ENCODE assay signal across 8 cellular contexts in genomic region chr3:38117748-38118420, GRCh38. TPM values are rescaled to one million over a fixed set of nuclear protein-coding genes. Genes with fewer than 3 reads are reported as not detected.
DNase-seq lines count a peak whose midpoint lies in the region; ATAC-seq and TF ChIP-seq lines count a peak whose summit lies in the region.

No MANE protein-coding gene starts in this region.

- H3K36me3 ChIP-seq in PC-3 (ENCODE audit: low read depth, low read length), result peaks cover 26% of the 10 kb centered on the region
- peaks cover 25 to 29% of the 10 kb centered on the region in 2 experiments for H3K36me3 ChIP-seq in trophoblast cell (ENCODE audit: control insufficient read depth in 1 of 2, insufficient read depth in 2 of 2, low read length in 2 of 2)
- H3K36me3 ChIP-seq in uterus, result no peaks in the 10 kb centered on the region

- H4K12ac ChIP-seq in trophoblast cell (ENCODE audit: low read depth, low read length), result no peak overlapping the region

- intact Hi-C loops in PC-3 (cut with micrococcal nuclease), result loop anchor here (1.0 to 5.0 kb wide), 4 partner anchors 114 to 229 kb away; partner anchors contain the start of gene XYLB
- intact Hi-C loops in uterus (cut with DNase I; ENCODE audit: low total_unique reads), result no loop called here

- H3K9me3 ChIP-seq in PC-3 (ENCODE audit: low read length), result no peaks in the 10 kb centered on the region
- H3K9me3 ChIP-seq in trophoblast cell (ENCODE audit: insufficient read depth, low read depth, low read length), result peaks cover 3% of the 10 kb centered on the region
- H3K9me3 ChIP-seq in uterus, result no peaks in the 10 kb centered on the region

- no peak overlapping the region for H3K4me2 ChIP-seq in PC-3 (ENCODE audit: low read length)
- H3K4me2 ChIP-seq in trophoblast cell (ENCODE audit: low read length), result no peak overlapping the region

- H2BK120ac ChIP-seq in trophoblast cell (ENCODE audit: insufficient read depth, low read length, poor library complexity), result no peak overlapping the region

- no peaks in the 10 kb centered on the region for H3K9me2 ChIP-seq in PC-3 (replicated peaks; ENCODE audit: low read length)

- POLR2A ChIA-PET in PC-3 (lab: Charles Lee; ENCODE audit: unreplicated experiment), result interaction anchor here (0.6 kb wide), 1 partner anchor 362 kb away, joined by 4 read pairs; no protein-coding TSS in a partner anchor

- H3K79me1 ChIP-seq in trophoblast cell (ENCODE audit: low read length), result no peaks in the 10 kb centered on the region

- TF ChIP-seq CTCF in PC-3 (conservative IDR thresholded peaks at IDR 0.05; ENCODE audit: low read depth, low read length) (peak; percentile 87), foreskin fibroblast (IDR thresholded peaks at IDR 0.05; ENCODE audit: low read depth, low read length) (peak; percentile 72), uterus (IDR thresholded peaks at IDR 0.05) (peak; percentile 26 to 71 (median 49))

- ATAC-seq in GM18511 (IDR thresholded peaks at IDR 0.05; ENCODE audit: unreplicated experiment), result peak; percentile 79
- peak; percentile 65 for ATAC-seq in HG03039 (IDR thresholded peaks at IDR 0.05; ENCODE audit: unreplicated experiment)
- peak; percentile 64 for ATAC-seq in PC-3
- ATAC-seq in activated T-cell treated with anti-CD3 and anti-CD28 coated beads, Interleukin-2, amount 50 U/mL, for 72 hours (replicated peaks in 1 of 2), result peak; percentile 79 to 83

- no peaks in the 10 kb centered on the region for H3K79me2 ChIP-seq in PC-3 (ENCODE audit: low read length)
- H3K79me2 ChIP-seq in trophoblast cell (ENCODE audit: control insufficient read depth, insufficient read depth, low read length, poor library complexity), result no peaks in the 10 kb centered on the region

- no peak overlapping the region for H2BK5ac ChIP-seq in trophoblast cell (ENCODE audit: low read depth, low read length, poor library complexity)

- H4K20me1 ChIP-seq in PC-3 (ENCODE audit: low read length), result no peaks in the 10 kb centered on the region

- no peak overlapping the region for H2BK12ac ChIP-seq in trophoblast cell (ENCODE audit: low read length)

- H3K27ac Mint-ChIP-seq in activated T-cell treated with anti-CD3 and anti-CD28 coated beads, Interleukin-2, amount 50 U/mL, for 72 hours, result no peak overlapping the region

- no peak overlapping the region for H2AFZ ChIP-seq in PC-3 (ENCODE audit: low read length)
- H2AFZ ChIP-seq in trophoblast cell (ENCODE audit: insufficient read depth, low read length, poor library complexity), result no peak overlapping the region

- no peak overlapping the region for H3K18ac ChIP-seq in trophoblast cell (ENCODE audit: low read length)

- H3K4me3 ChIP-seq in PC-3 (ENCODE audit: low read length) (no peak overlapping the region), foreskin fibroblast (ENCODE audit: low read depth in 1 of 2, low read length in 2 of 2) (no peak overlapping the region), trophoblast cell (ENCODE audit: low read depth, low read length) (peak overlapping the region; percentile 13), uterus (no peak overlapping the region)

- H4K91ac ChIP-seq in trophoblast cell (ENCODE audit: low read depth, low read length), result no peak overlapping the region

- TF ChIP-seq POLR2A in uterus (IDR thresholded peaks at IDR 0.05), result no peak

- H3F3A ChIP-seq in PC-3 (ENCODE audit: low read length, unreplicated experiment), result no peaks in the 10 kb centered on the region

- no peak overlapping the region for H3K27ac ChIP-seq in PC-3 (ENCODE audit: low read length)
- no peak overlapping the region for H3K27ac ChIP-seq in trophoblast cell (ENCODE audit: low read depth, low read length)
- no peak overlapping the region for H3K27ac ChIP-seq in uterus

- no peak overlapping the region for H3K14ac ChIP-seq in trophoblast cell (ENCODE audit: low read length)

- H3K4me1 Mint-ChIP-seq in activated T-cell treated with anti-CD3 and anti-CD28 coated beads, Interleukin-2, amount 50 U/mL, for 72 hours (ENCODE audit: low read depth), result peaks cover 6% of the 10 kb centered on the region

- no peaks in the 10 kb centered on the region for H3K9me3 Mint-ChIP-seq in activated T-cell treated with anti-CD3 and anti-CD28 coated beads, Interleukin-2, amount 50 U/mL, for 72 hours

- DNase-seq in AG08396 (ENCODE audit: low spot score), result peak; percentile 75
- DNase-seq in PC-3, result peak; percentile 74
- peak; percentile 72 to 77 for DNase-seq in activated T-cell treated with anti-CD3 and anti-CD28 coated beads, Interleukin-2, amount 50 U/mL, for 72 hours
- peak; percentile 48 to 79 for DNase-seq in foreskin fibroblast
- peak; percentile 61 to 64 for DNase-seq in trophoblast cell
- peak; percentile 34 to 45 for DNase-seq in uterus

- WGBS in trophoblast cell (ENCODE audit: extremely low coverage, insufficient coverage, insufficient read length), result no CpG with 5 or more reads among the region's 11 CpGs

- H3K27me3 Mint-ChIP-seq in activated T-cell treated with anti-CD3 and anti-CD28 coated beads, Interleukin-2, amount 50 U/mL, for 72 hours (ENCODE audit: low read depth), result no peaks in the 10 kb centered on the region

- no peak overlapping the region for H3K23ac ChIP-seq in trophoblast cell (ENCODE audit: low read length)

- H3K4me3 Mint-ChIP-seq in activated T-cell treated with anti-CD3 and anti-CD28 coated beads, Interleukin-2, amount 50 U/mL, for 72 hours, result no peak overlapping the region

- BruUV-seq in PC-3 (replicated peaks; lab: Mats Ljungman, UMichigan), result no TSS peak

- H3K27me3 ChIP-seq in PC-3 (ENCODE audit: low read length) (no peaks in the 10 kb centered on the region), trophoblast cell (ENCODE audit: insufficient read depth, low read length) (no peaks in the 10 kb centered on the region), uterus (no peaks in the 10 kb centered on the region)

- H3K4me1 ChIP-seq in PC-3 (ENCODE audit: insufficient read depth, low read length), result peaks cover 6% of the 10 kb centered on the region; the same call in 1 of the 2 replicates
- H3K4me1 ChIP-seq in trophoblast cell (ENCODE audit: control insufficient read depth in 1 of 2, insufficient read depth in 2 of 2, low read length in 2 of 2), result no peaks in the 10 kb centered on the region
- H3K4me1 ChIP-seq in uterus, result no peaks in the 10 kb centered on the region

- H3K4ac ChIP-seq in trophoblast cell (ENCODE audit: low read depth, low read length), result no peak overlapping the region

- no peak overlapping the region for H3K9ac ChIP-seq in PC-3 (ENCODE audit: low read length)
- H3K9ac ChIP-seq in trophoblast cell (ENCODE audit: low read length), result no peak overlapping the region

- H3K36me3 Mint-ChIP-seq in activated T-cell treated with anti-CD3 and anti-CD28 coated beads, Interleukin-2, amount 50 U/mL, for 72 hours (ENCODE audit: insufficient read depth in 2 of 2), result peaks cover 2 to 3% of the 10 kb centered on the region in 2 donors

- no peak overlapping the region for H4K8ac ChIP-seq in trophoblast cell (ENCODE audit: low read depth, low read length)

- H2AK5ac ChIP-seq in trophoblast cell (ENCODE audit: low read length), result no peak overlapping the region

- CTCF ChIA-PET in PC-3 (lab: Charles Lee), result interaction anchor here (0.8 to 1.3 kb wide), 2 partner anchors 130 to 143 kb away, joined by 3 to 7 read pairs; no protein-coding TSS in a partner anchor

RNA-seq across cellular contexts. Expression of gene ACAA1, which starts 19.0 kb away (rescaled TPM):
- total RNA-seq in PC-3 (2014; rRNA removed) (76.4 and 94.5 TPM in 2 replicates), uterus (10 to 100 TPM; 22.3 to 54.1 (median 37.6) TPM)
- 10 to 100 TPM; 49.7 to 52.9 TPM for total RNA-seq in activated T-cell treated with anti-CD3 and anti-CD28 coated beads, Interleukin-2, amount 50 U/mL, for 72 hours
- polyA plus RNA-seq in trophoblast cell (2013), result 30.0 and 31.2 TPM in 2 replicates

RNA-seq across cellular contexts. Expression of gene MYD88, which starts 20.6 kb away (rescaled TPM):
- total RNA-seq in PC-3 (2014; rRNA removed) (17.7 and 19.1 TPM in 2 replicates), uterus (10 to 100 TPM in 3 of 4 donors, 1 to 10 TPM in 1; 2.0 to 30.9 (median 22.3) TPM)
- total RNA-seq in activated T-cell treated with anti-CD3 and anti-CD28 coated beads, Interleukin-2, amount 50 U/mL, for 72 hours, result 10 to 100 TPM; 27.3 to 38.2 TPM
- polyA plus RNA-seq in trophoblast cell (2013), result 25.1 TPM in 2 replicates

RNA-seq across cellular contexts. Expression of gene OXSR1, which starts 47.5 kb away (rescaled TPM):
- total RNA-seq in PC-3 (2014; rRNA removed) (42.2 and 47.7 TPM in 2 replicates), uterus (10 to 100 TPM; 12.9 to 45.6 (median 39.5) TPM)
- 10 to 100 TPM; 46.3 to 51.8 TPM for total RNA-seq in activated T-cell treated with anti-CD3 and anti-CD28 coated beads, Interleukin-2, amount 50 U/mL, for 72 hours
- 26.2 and 26.5 TPM in 2 replicates for polyA plus RNA-seq in trophoblast cell (2013)
